34 cellular contexts compared by ENCODE assay signal in genomic region chr12:113427882-113428281, GRCh38. TPM values are rescaled to one million over a fixed set of nuclear protein-coding genes. Genes with fewer than 3 reads are reported as not detected.
"Had no signal": no experiment of that assay in that cellular context is flagged by ENCODE, and none has a peak within 500 bp of the region (broad histone marks: within the 10 kb centered on the region; RNA-seq: fewer than 3 reads in every experiment).

No MANE protein-coding gene starts in this region.

- H3K27ac Mint-ChIP-seq: activated CD4-positive, alpha-beta memory T cell treated with anti-CD3 and anti-CD28 coated beads for 36 hours; activated CD4-positive, alpha-beta T cell treated with anti-CD3 and anti-CD28 coated beads for 36 hours; activated CD4-positive, alpha-beta T cell treated with anti-CD3 and anti-CD28 coated beads, Interleukin-2, amount 10 ng/mL, durations not matched to agents 24 days and 14 days; activated CD8-positive, alpha-beta memory T cell treated with anti-CD3 and anti-CD28 coated beads, Interleukin-2, amount 10 ng/mL, durations not matched to agents 7 days and 5 days; activated CD8-positive, alpha-beta T cell treated with anti-CD3 and anti-CD28 coated beads, Interleukin-2, amount 10 ng/mL, durations not matched to agents 7 days and 5 days; activated naive CD4-positive, alpha-beta T cell treated with anti-CD3 and anti-CD28 coated beads for 36 hours; activated naive CD4-positive, alpha-beta T cell treated with anti-CD3 and anti-CD28 coated beads, Interleukin-2, amount 50 U/mL, for 24 hours; activated naive CD8-positive, alpha-beta T cell treated with anti-CD3 and anti-CD28 coated beads for 36 hours; activated naive CD8-positive, alpha-beta T cell treated with anti-CD3 and anti-CD28 coated beads, Interleukin-2, amount 50 U/mL, for 24 hours; activated T-helper 1 cell treated with anti-CD3 and anti-CD28 coated beads, Interleukin-12 subunit alpha, Interleukin-12 subunit beta, Interleukin-2, Interleukin-4 antibody, amounts not matched to agents 30 ng/mL and 10 ng/mL and 1 ng/mL, durations not matched to agents 14 hours and 24 hours and 36 hours; activated T-helper 2 cell treated with anti-CD3 and anti-CD28 coated beads, Interferon-gamma antibody, Interleukin-2, Interleukin-4, amounts not matched to agents 10 μg/mL and 5 μg/mL and 100 μg/mL, durations not matched to agents 14 hours and 24 hours and 36 hours; WTC11 had no signal

- H3K36me3 ChIP-seq: adrenal gland, colonic mucosa, esophagus muscularis mucosa, gastrocnemius medialis, heart left ventricle had no signal

- H3K9me3 Mint-ChIP-seq: activated CD4-positive, alpha-beta memory T cell treated with anti-CD3 and anti-CD28 coated beads for 36 hours; activated naive CD4-positive, alpha-beta T cell treated with anti-CD3 and anti-CD28 coated beads for 36 hours; activated naive CD4-positive, alpha-beta T cell treated with anti-CD3 and anti-CD28 coated beads, Interleukin-2, amount 50 U/mL, for 24 hours; activated naive CD8-positive, alpha-beta T cell treated with anti-CD3 and anti-CD28 coated beads for 36 hours; activated naive CD8-positive, alpha-beta T cell treated with anti-CD3 and anti-CD28 coated beads, Interleukin-2, amount 50 U/mL, for 24 hours; activated T-helper 1 cell treated with anti-CD3 and anti-CD28 coated beads, Interleukin-12 subunit alpha, Interleukin-12 subunit beta, Interleukin-2, Interleukin-4 antibody, amounts not matched to agents 30 ng/mL and 10 ng/mL and 1 ng/mL, durations not matched to agents 14 hours and 24 hours and 36 hours; activated T-helper 2 cell treated with anti-CD3 and anti-CD28 coated beads, Interferon-gamma antibody, Interleukin-2, Interleukin-4, amounts not matched to agents 10 μg/mL and 5 μg/mL and 100 μg/mL, durations not matched to agents 14 hours and 24 hours and 36 hours had no signal

- H3K27ac ChIP-seq: adrenal gland, body of pancreas, colonic mucosa, esophagus muscularis mucosa, foreskin keratinocyte, gastrocnemius medialis, heart left ventricle had no signal

- H3K4me3 ChIP-seq: adrenal gland, body of pancreas, colonic mucosa, esophagus muscularis mucosa, gastrocnemius medialis, heart left ventricle had no signal

- H3K9me3 ChIP-seq: adrenal gland, body of pancreas, colonic mucosa, esophagus muscularis mucosa, gastrocnemius medialis, heart left ventricle had no signal

- H3K27me3 ChIP-seq: adrenal gland, body of pancreas, colonic mucosa, gastrocnemius medialis, heart left ventricle had no signal

- ATAC-seq: activated CD4-positive, alpha-beta T cell treated with anti-CD3 and anti-CD28 coated beads for 36 hours; activated CD8-positive, alpha-beta memory T cell treated with anti-CD3 and anti-CD28 coated beads, Interleukin-2, amount 10 ng/mL, durations not matched to agents 7 days and 5 days; activated CD8-positive, alpha-beta T cell treated with anti-CD3 and anti-CD28 coated beads, Interleukin-2, amount 10 ng/mL, durations not matched to agents 7 days and 5 days; activated naive CD8-positive, alpha-beta T cell treated with anti-CD3 and anti-CD28 coated beads, Interleukin-2, amount 50 U/mL, for 24 hours; body of pancreas; foreskin keratinocyte; gastrocnemius medialis; heart left ventricle; WTC11 had no signal

- H3K4me1 Mint-ChIP-seq: activated CD4-positive, alpha-beta T cell treated with anti-CD3 and anti-CD28 coated beads, Interleukin-2, amount 10 ng/mL, durations not matched to agents 24 days and 14 days; activated naive CD4-positive, alpha-beta T cell treated with anti-CD3 and anti-CD28 coated beads, Interleukin-2, amount 50 U/mL, for 24 hours had no signal

- H3K4me3 Mint-ChIP-seq: activated CD4-positive, alpha-beta memory T cell treated with anti-CD3 and anti-CD28 coated beads for 36 hours; activated CD4-positive, alpha-beta T cell treated with anti-CD3 and anti-CD28 coated beads for 36 hours; activated CD4-positive, alpha-beta T cell treated with anti-CD3 and anti-CD28 coated beads, Interleukin-2, amount 10 ng/mL, durations not matched to agents 24 days and 14 days; activated CD8-positive, alpha-beta memory T cell treated with anti-CD3 and anti-CD28 coated beads, Interleukin-2, amount 10 ng/mL, durations not matched to agents 7 days and 5 days; activated CD8-positive, alpha-beta T cell treated with anti-CD3 and anti-CD28 coated beads, Interleukin-2, amount 10 ng/mL, durations not matched to agents 7 days and 5 days; activated naive CD4-positive, alpha-beta T cell treated with anti-CD3 and anti-CD28 coated beads for 36 hours; activated naive CD4-positive, alpha-beta T cell treated with anti-CD3 and anti-CD28 coated beads, Interleukin-2, amount 50 U/mL, for 24 hours; activated naive CD8-positive, alpha-beta T cell treated with anti-CD3 and anti-CD28 coated beads for 36 hours; activated naive CD8-positive, alpha-beta T cell treated with anti-CD3 and anti-CD28 coated beads, Interleukin-2, amount 50 U/mL, for 24 hours; activated T-helper 1 cell treated with anti-CD3 and anti-CD28 coated beads, Interleukin-12 subunit alpha, Interleukin-12 subunit beta, Interleukin-2, Interleukin-4 antibody, amounts not matched to agents 30 ng/mL and 10 ng/mL and 1 ng/mL, durations not matched to agents 14 hours and 24 hours and 36 hours; WTC11 had no signal

- H3K36me3 Mint-ChIP-seq: activated CD4-positive, alpha-beta memory T cell treated with anti-CD3 and anti-CD28 coated beads for 36 hours; activated CD8-positive, alpha-beta memory T cell treated with anti-CD3 and anti-CD28 coated beads, Interleukin-2, amount 10 ng/mL, durations not matched to agents 7 days and 5 days; activated naive CD4-positive, alpha-beta T cell treated with anti-CD3 and anti-CD28 coated beads, Interleukin-2, amount 50 U/mL, for 24 hours; activated naive CD8-positive, alpha-beta T cell treated with anti-CD3 and anti-CD28 coated beads for 36 hours; WTC11 had no signal

- H3K4me1 ChIP-seq: colonic mucosa, foreskin keratinocyte, gastrocnemius medialis had no signal

- H3K27me3 Mint-ChIP-seq: activated naive CD4-positive, alpha-beta T cell treated with anti-CD3 and anti-CD28 coated beads, Interleukin-2, amount 50 U/mL, for 24 hours had no signal

- DNase-seq: activated CD4-positive, alpha-beta memory T cell treated with anti-CD3 and anti-CD28 coated beads for 36 hours; activated CD4-positive, alpha-beta T cell treated with anti-CD3 and anti-CD28 coated beads for 36 hours; activated CD4-positive, alpha-beta T cell treated with anti-CD3 and anti-CD28 coated beads, Interleukin-2, amount 10 ng/mL, durations not matched to agents 24 days and 14 days; activated CD4-positive, CD25-positive, alpha-beta regulatory T cell treated with anti-CD3 and anti-CD28 coated beads, Interleukin-2, amount 50 U/mL, for 72 hours; activated CD8-positive, alpha-beta memory T cell treated with anti-CD3 and anti-CD28 coated beads, Interleukin-2, amount 10 ng/mL, durations not matched to agents 7 days and 5 days; activated CD8-positive, alpha-beta memory T cell treated with anti-CD3 and anti-CD28 coated beads, Interleukin-2, amount 50 U/mL, for 4 hours; activated CD8-positive, alpha-beta T cell treated with anti-CD3 and anti-CD28 coated beads, Interleukin-2, amount 10 ng/mL, durations not matched to agents 7 days and 5 days; activated effector memory CD4-positive, alpha-beta T cell treated with anti-CD3 and anti-CD28 coated beads, Interleukin-2, amount 50 U/mL, for 16 hours; activated naive CD4-positive, alpha-beta T cell treated with anti-CD3 and anti-CD28 coated beads for 36 hours; activated naive CD8-positive, alpha-beta T cell treated with anti-CD3 and anti-CD28 coated beads for 36 hours; activated naive CD8-positive, alpha-beta T cell treated with anti-CD3 and anti-CD28 coated beads, Interleukin-2, amount 50 U/mL, for 24 hours; activated T-cell treated with anti-CD3 and anti-CD28 coated beads, Interleukin-2, amount 50 U/mL, for 1 hour; activated T-cell treated with anti-CD3 and anti-CD28 coated beads, Interleukin-2, amount 50 U/mL, for 48 hours; adrenal gland; amygdala; body of pancreas; caudate nucleus; colonic mucosa; effector CD8-positive, alpha-beta T cell; erythroblast; foreskin keratinocyte; gastrocnemius medialis; glutamatergic neuron; heart left ventricle; T-helper 2 cell had no signal

RNA-seq across cellular contexts. Expression of gene SDSL, which starts 5.7 kb away (rescaled TPM):
- total RNA-seq: activated CD4-positive, alpha-beta memory T cell treated with anti-CD3 and anti-CD28 coated beads for 36 hours; activated CD8-positive, alpha-beta memory T cell treated with anti-CD3 and anti-CD28 coated beads for 36 hours; activated naive CD4-positive, alpha-beta T cell treated with anti-CD3 and anti-CD28 coated beads for 36 hours had no signal

RNA-seq across cellular contexts. Expression of gene SDS, which starts 24.2 kb away (rescaled TPM):
- total RNA-seq: activated CD4-positive, alpha-beta memory T cell treated with anti-CD3 and anti-CD28 coated beads for 36 hours; activated CD4-positive, alpha-beta T cell treated with anti-CD3 and anti-CD28 coated beads for 36 hours; activated CD4-positive, alpha-beta T cell treated with anti-CD3 and anti-CD28 coated beads, Interleukin-2, amount 10 ng/mL, durations not matched to agents 24 days and 14 days; activated CD8-positive, alpha-beta memory T cell treated with anti-CD3 and anti-CD28 coated beads for 36 hours; activated CD8-positive, alpha-beta memory T cell treated with anti-CD3 and anti-CD28 coated beads, Interleukin-2, amount 10 ng/mL, durations not matched to agents 7 days and 5 days; activated CD8-positive, alpha-beta T cell treated with anti-CD3 and anti-CD28 coated beads, Interleukin-2, amount 10 ng/mL, durations not matched to agents 7 days and 5 days; activated naive CD4-positive, alpha-beta T cell treated with anti-CD3 and anti-CD28 coated beads for 36 hours; activated naive CD8-positive, alpha-beta T cell treated with anti-CD3 and anti-CD28 coated beads for 36 hours; activated T-helper 1 cell treated with anti-CD3 and anti-CD28 coated beads, Interleukin-12 subunit alpha, Interleukin-12 subunit beta, Interleukin-2, Interleukin-4 antibody, amounts not matched to agents 30 ng/mL and 10 ng/mL and 1 ng/mL, durations not matched to agents 14 hours and 24 hours and 36 hours; activated T-helper 2 cell treated with anti-CD3 and anti-CD28 coated beads, Interferon-gamma antibody, Interleukin-2, Interleukin-4, amounts not matched to agents 10 μg/mL and 5 μg/mL and 100 μg/mL, durations not matched to agents 14 hours and 24 hours and 36 hours; dermis microvascular lymphatic vessel endothelial cell; foreskin keratinocyte; T-helper 1 cell treated with Interleukin-12 subunit alpha and Interleukin-12 subunit beta and Interleukin-4 antibody, amounts not matched to agents 30 ng/mL and 1 ng/mL, for 36 hours had no signal
- polyA plus RNA-seq: foreskin keratinocyte had no signal

RNA-seq across cellular contexts. Expression of gene LHX5, which starts 43.8 kb away (rescaled TPM):
- total RNA-seq: activated CD4-positive, alpha-beta memory T cell treated with anti-CD3 and anti-CD28 coated beads for 36 hours; activated CD4-positive, alpha-beta T cell treated with anti-CD3 and anti-CD28 coated beads for 36 hours; activated CD4-positive, alpha-beta T cell treated with anti-CD3 and anti-CD28 coated beads, Interleukin-2, amount 10 ng/mL, durations not matched to agents 24 days and 14 days; activated CD8-positive, alpha-beta memory T cell treated with anti-CD3 and anti-CD28 coated beads for 36 hours; activated CD8-positive, alpha-beta memory T cell treated with anti-CD3 and anti-CD28 coated beads, Interleukin-2, amount 10 ng/mL, durations not matched to agents 7 days and 5 days; activated CD8-positive, alpha-beta T cell treated with anti-CD3 and anti-CD28 coated beads, Interleukin-2, amount 10 ng/mL, durations not matched to agents 7 days and 5 days; activated naive CD4-positive, alpha-beta T cell treated with anti-CD3 and anti-CD28 coated beads for 36 hours; activated naive CD8-positive, alpha-beta T cell treated with anti-CD3 and anti-CD28 coated beads for 36 hours; activated T-helper 1 cell treated with anti-CD3 and anti-CD28 coated beads, Interleukin-12 subunit alpha, Interleukin-12 subunit beta, Interleukin-2, Interleukin-4 antibody, amounts not matched to agents 30 ng/mL and 10 ng/mL and 1 ng/mL, durations not matched to agents 14 hours and 24 hours and 36 hours; activated T-helper 2 cell treated with anti-CD3 and anti-CD28 coated beads, Interferon-gamma antibody, Interleukin-2, Interleukin-4, amounts not matched to agents 10 μg/mL and 5 μg/mL and 100 μg/mL, durations not matched to agents 14 hours and 24 hours and 36 hours; adrenal gland; aorta; body of pancreas; colonic mucosa; dermis microvascular lymphatic vessel endothelial cell; esophagus muscularis mucosa; gastrocnemius medialis; heart left ventricle; T-helper 1 cell treated with Interleukin-12 subunit alpha and Interleukin-12 subunit beta and Interleukin-4 antibody, amounts not matched to agents 30 ng/mL and 1 ng/mL, for 36 hours had no signal
- polyA plus RNA-seq: adrenal gland, aorta, heart left ventricle had no signal
